ENCODE assay signal across 8 cellular contexts in the genomic region with DNA sequence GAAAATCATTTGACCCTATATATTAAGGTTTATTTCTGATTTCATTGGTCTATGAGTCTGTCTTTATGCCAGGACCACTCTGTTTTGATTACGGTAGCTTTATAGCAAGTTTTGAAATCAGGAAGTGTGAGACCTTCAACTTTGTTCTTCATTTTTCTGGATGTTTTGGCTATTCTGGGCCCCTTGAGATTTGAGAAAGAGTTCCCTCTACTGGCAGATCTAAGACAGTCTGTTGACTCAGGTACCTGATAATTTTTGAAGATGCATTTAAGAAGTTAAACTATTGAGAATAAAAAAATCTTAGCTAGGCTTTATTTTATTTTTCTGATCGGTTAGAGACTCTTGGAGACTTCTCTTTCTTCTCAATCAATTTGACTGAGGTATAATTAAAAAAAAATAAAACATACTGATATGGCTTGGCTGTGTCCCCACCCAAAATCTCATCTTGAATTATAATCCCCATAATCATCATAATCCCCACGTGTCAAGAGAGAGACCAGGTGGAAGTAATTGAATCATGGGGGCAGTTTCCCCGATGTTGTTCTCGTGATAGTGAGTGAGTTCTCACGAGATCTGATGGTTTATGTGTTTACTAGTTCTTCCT.
DNase-seq lines count a peak whose midpoint lies in the region; ATAC-seq and TF ChIP-seq lines count a peak whose summit lies in the region.

No MANE protein-coding gene starts in this region.

- no peaks in the 10 kb centered on the region for H3K9me3 ChIP-seq in AG04450 (ENCODE audit: control insufficient read depth, insufficient read depth, low read length)
- no peaks in the 10 kb centered on the region for H3K9me3 ChIP-seq in neural progenitor cell (ENCODE audit: low read depth)

- H3K4me1 Mint-ChIP-seq in neural progenitor cell = no peaks in the 10 kb centered on the region
- no peaks in the 10 kb centered on the region for H3K4me1 Mint-ChIP-seq in stimulated activated memory B cell treated with anti-CD40 and anti-IgM and Interleukin-4, amounts not matched to agents 10 μg/mL and 1 μg/mL and 100 μg/mL, for 72 hours

- no peaks in the 10 kb centered on the region for H4K20me1 ChIP-seq in neural progenitor cell (ENCODE audit: low read depth)

- H3K9ac ChIP-seq in neural progenitor cell = no peak overlapping the region

- no peaks in the 10 kb centered on the region for H3K4me1 ChIP-seq in neural progenitor cell

- H3K27me3 ChIP-seq in AG04450 (ENCODE audit: control insufficient read depth, insufficient read depth, low read length) (peaks cover 2% of the 10 kb centered on the region), brain microvascular endothelial cell (replicated peaks) (no peaks in the 10 kb centered on the region), neural progenitor cell (no peaks in the 10 kb centered on the region)

- H3K9me3 Mint-ChIP-seq in neural progenitor cell = no peaks in the 10 kb centered on the region
- H3K9me3 Mint-ChIP-seq in stimulated activated memory B cell treated with anti-CD40 and anti-IgM and Interleukin-4, amounts not matched to agents 10 μg/mL and 1 μg/mL and 100 μg/mL, for 72 hours = no peaks in the 10 kb centered on the region

- DNase-seq in AG04450 (ENCODE audit: low read depth, low spot score) (no peak), NCI-H2196 treated with DMSO at 0.1 percent for 48 hours (lab: John Stamatoyannopoulos, UW; ENCODE audit: unreplicated experiment) (peak; percentile 14), brain microvascular endothelial cell (peak; percentile 1), neural progenitor cell (ENCODE audit: low spot score) (peak; percentile 44), Ammon's horn (ENCODE audit: low spot score) (no peak)
- DNase-seq in activated CD4-positive, alpha-beta T cell treated with anti-CD3 and anti-CD28 coated beads, Interleukin-2, amount 50 U/mL, for 1 hour = no peak

- H2AFZ ChIP-seq in neural progenitor cell (replicated peaks) = no peak overlapping the region

- no peak overlapping the region for H3K4me2 ChIP-seq in neural progenitor cell

- no peak overlapping the region for H3K4me3 Mint-ChIP-seq in neural progenitor cell
- H3K4me3 Mint-ChIP-seq in stimulated activated memory B cell treated with anti-CD40 and anti-IgM and Interleukin-4, amounts not matched to agents 10 μg/mL and 1 μg/mL and 100 μg/mL, for 72 hours = no peak overlapping the region

- H3K4me3 ChIP-seq in AG04450 (ENCODE audit: low read depth, low read length) = no peak overlapping the region
- H3K4me3 ChIP-seq in brain microvascular endothelial cell (ENCODE audit: low read depth, low read length) = no peak overlapping the region
- H3K4me3 ChIP-seq in neural progenitor cell = no peak overlapping the region

- no peaks in the 10 kb centered on the region for H3K36me3 Mint-ChIP-seq in neural progenitor cell
- H3K36me3 Mint-ChIP-seq in stimulated activated memory B cell treated with anti-CD40 and anti-IgM and Interleukin-4, amounts not matched to agents 10 μg/mL and 1 μg/mL and 100 μg/mL, for 72 hours = no peaks in the 10 kb centered on the region

- H3K27me3 Mint-ChIP-seq in neural progenitor cell (ENCODE audit: insufficient read depth, low read depth) = peaks cover 11% of the 10 kb centered on the region
- H3K27me3 Mint-ChIP-seq in stimulated activated memory B cell treated with anti-CD40 and anti-IgM and Interleukin-4, amounts not matched to agents 10 μg/mL and 1 μg/mL and 100 μg/mL, for 72 hours = peaks cover 30% of the 10 kb centered on the region

- CTCF ChIA-PET in AG04450 (lab: Charles Lee) = interaction anchor here (0.8 to 1.5 kb wide), 5 partner anchors 9 to 608 kb away, joined by 3 to 8 read pairs (median 3); no protein-coding TSS in a partner anchor

- TF ChIP-seq CTCF in AG04450 (IDR thresholded peaks at IDR 0.05; ENCODE audit: low read depth, low read length) (peak; percentile 58), GM12873 (IDR thresholded peaks at IDR 0.05; ENCODE audit: insufficient read depth, low read depth, low read length, missing control alignments) (peak; percentile 51), brain microvascular endothelial cell (IDR thresholded peaks at IDR 0.05; ENCODE audit: low read depth, low read length, missing control alignments) (peak; percentile 57), neural progenitor cell (IDR thresholded peaks at IDR 0.05) (peak; percentile 79)

- H3K79me2 ChIP-seq in neural progenitor cell (ENCODE audit: low read depth) = no peaks in the 10 kb centered on the region

- POLR2A ChIA-PET in AG04450 (lab: Yijun Ruan, JAX) = no interaction called here

- H3K27ac ChIP-seq in AG04450 (ENCODE audit: low read depth, low read length) = no peak overlapping the region
- H3K27ac ChIP-seq in brain microvascular endothelial cell = no peak overlapping the region
- H3K27ac ChIP-seq in neural progenitor cell = no peak overlapping the region

- in situ Hi-C loops in brain microvascular endothelial cell (cut with HindIII; ENCODE audit: low pct_ligation_motif_present, low sequenced_read_pairs) = no loop called here

- H3K36me3 ChIP-seq in brain microvascular endothelial cell (replicated peaks) (no peaks in the 10 kb centered on the region), neural progenitor cell (no peaks in the 10 kb centered on the region)

- no peak for ATAC-seq in stimulated activated memory B cell treated with anti-CD40 and anti-IgM and Interleukin-4, amounts not matched to agents 10 μg/mL and 1 μg/mL and 100 μg/mL, for 72 hours

- H3F3A ChIP-seq in neural progenitor cell (ENCODE audit: low read depth) = no peaks in the 10 kb centered on the region

- H3K27ac Mint-ChIP-seq in neural progenitor cell = no peak overlapping the region
- no peak overlapping the region for H3K27ac Mint-ChIP-seq in stimulated activated memory B cell treated with anti-CD40 and anti-IgM and Interleukin-4, amounts not matched to agents 10 μg/mL and 1 μg/mL and 100 μg/mL, for 72 hours

Comparison
In these comparisons a context has a peak if more than half of its experiments do, and no peak if none do; other contexts are left out.
1. DNase-seq: peak in NCI-H2196 treated with DMSO at 0.1 percent for 48 hours (single experiment), brain microvascular endothelial cell (single experiment) and neural progenitor cell (single experiment); none in AG04450 (single experiment), Ammon's horn (single experiment) and activated CD4-positive, alpha-beta T cell treated with anti-CD3 and anti-CD28 coated beads, Interleukin-2, amount 50 U/mL, for 1 hour (single experiment).
2. Peak in every context shown above with its lines, with median percentiles within 50 percentile points of each other: CTCF ChIP-seq.